In the genomic region with DNA sequence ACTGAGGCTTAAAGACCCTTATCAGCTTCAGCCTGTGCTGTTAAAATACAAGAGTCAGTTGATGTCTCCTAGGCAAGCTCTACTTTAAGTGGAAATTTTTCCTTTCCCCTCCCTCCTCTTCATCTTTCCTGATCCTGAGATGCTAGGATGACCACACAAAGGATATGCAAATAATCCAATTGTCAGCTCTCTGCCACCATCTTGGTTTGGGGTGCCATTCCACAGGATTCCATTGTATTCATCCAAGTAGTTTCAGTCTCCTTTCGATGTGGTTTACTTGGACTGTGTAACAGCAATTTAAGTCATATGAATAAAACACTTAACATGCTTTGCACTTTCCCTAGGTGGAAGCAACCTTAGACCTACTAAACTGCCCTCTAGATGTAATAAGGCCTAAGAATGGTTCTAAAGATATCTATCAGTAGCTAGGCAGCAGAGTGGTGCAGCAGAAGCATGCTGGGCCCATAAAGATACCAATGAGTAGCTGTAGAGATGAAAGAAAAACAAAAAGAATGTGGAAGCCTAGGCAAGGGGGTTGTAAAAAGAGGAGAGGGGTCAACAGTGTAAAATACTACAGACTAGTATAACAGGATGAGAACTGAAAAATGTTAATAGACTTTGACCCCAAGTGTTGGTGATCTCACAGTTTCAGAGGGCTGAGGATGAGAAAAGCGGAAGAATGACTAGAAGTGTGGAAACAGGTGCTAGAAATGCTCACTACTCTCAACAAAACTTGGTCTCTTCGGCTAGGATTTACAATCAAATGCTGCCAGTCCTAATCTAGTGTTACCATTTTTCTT, we compare ENCODE assay signal across 14 cellular contexts. TPM values are rescaled to one million over a fixed set of nuclear protein-coding genes. Genes with fewer than 3 reads are reported as not detected.
DNase-seq lines count a peak whose midpoint lies in the region; ATAC-seq, FAIRE-seq and TF ChIP-seq lines count a peak whose summit lies in the region.
"Had no signal": no experiment of that assay in that cellular context is flagged by ENCODE, and none has a peak within 500 bp of the region (broad histone marks: within the 10 kb centered on the region; RNA-seq: fewer than 3 reads in every experiment).

No MANE protein-coding gene starts in this region.

- no peaks in the 10 kb centered on the region for H3K36me3 ChIP-seq in GM12878 (ENCODE audit: control insufficient read depth in 2 of 2, insufficient read depth in 2 of 2, low read length in 1 of 2)
- H3K36me3 ChIP-seq: BLaER1 treated with 17β-estradiol and CSF1 and Interleukin-3, amounts not matched to agents 10 nM and 100 nM; lower lobe of right lung; SJCRH30 had no signal

- DNase-seq in GM12878 (ENCODE audit: low read depth, low spot score): peak; percentile 76
- DNase-seq in stimulated activated CD4-positive, alpha-beta T cell treated with anti-CD3 and anti-CD28 coated beads, Interleukin-4, amount 100 ng/mL, for 1 hour: no peak
- DNase-seq in GM03348 (ENCODE audit: low spot score): no peak
- no peak for DNase-seq in H4 (ENCODE audit: low spot score)
- DNase-seq: activated CD4-positive, alpha-beta T cell treated with anti-CD3 and anti-CD28 coated beads, Interleukin-2, amount 50 U/mL, for 1 hour; glutamatergic neuron; lower lobe of right lung; retina had no signal

- H3K27ac ChIP-seq in GM12878 (ENCODE audit: control insufficient read depth, insufficient read depth): no peak overlapping the region
- H3K27ac ChIP-seq: BLaER1 treated with 17β-estradiol and CSF1 and Interleukin-3, amounts not matched to agents 10 nM and 100 nM; lower lobe of right lung; SJCRH30 had no signal

- TF ChIP-seq POLR2A in GM12878 (IDR thresholded peaks at IDR 0.05; ENCODE audit: low read depth, low read length): no peak

- POLR2A ChIA-PET in GM12878 (lab: Charles Lee): interaction anchor here (0.6 to 3.7 kb wide), 12 partner anchors 10 to 105 kb away, joined by 3 to 92 read pairs (median 4); a partner anchor contains a TSS

- FAIRE-seq in GM12878 (lab: Jason Lieb, UNC): peak; percentile 23

- no peak for TF ChIP-seq RAD21 in GM12878 (IDR thresholded peaks at IDR 0.05; ENCODE audit: insufficient read depth, low read depth, low read length)

- CTCF ChIA-PET in GM12878 (lab: Yijun Ruan, JAX): interaction anchor here (0.8 to 3.4 kb wide), 17 partner anchors 9 to 88 kb away, joined by 3 to 35 read pairs (median 6); a partner anchor contains a TSS

- SMC1A ChIA-PET in GM12878 (lab: Charles Lee; ENCODE audit: uncharacterized antibody, unreplicated experiment): interaction anchor here (0.6 to 4.1 kb wide), 30 partner anchors 9 to 404 kb away, joined by 3 to 59 read pairs (median 6); a partner anchor contains a TSS

- H3K79me2 ChIP-seq in GM12878 (ENCODE audit: control insufficient read depth, insufficient read depth, low read length): no peaks in the 10 kb centered on the region

- H4K20me1 ChIP-seq in GM12878 (ENCODE audit: control insufficient read depth, insufficient read depth): no peaks in the 10 kb centered on the region
- H4K20me1 ChIP-seq: BLaER1 treated with 17β-estradiol and CSF1 and Interleukin-3, amounts not matched to agents 10 nM and 100 nM had no signal

- RAD21 ChIA-PET in GM12878 (lab: Charles Lee; ENCODE audit: unreplicated experiment): interaction anchor here (0.6 to 3.8 kb wide), 25 partner anchors 9 to 185 kb away, joined by 3 to 90 read pairs (median 8); a partner anchor contains a TSS

- in situ Hi-C loops in GM12878 (cut with MboI): loop anchor here (5.0 kb wide), 1 partner anchor 70 kb away; no protein-coding TSS in a partner anchor

- H3K4me1 ChIP-seq in GM12878 (ENCODE audit: control insufficient read depth, insufficient read depth, low read length): peaks cover 5% of the 10 kb centered on the region; the same call in 1 of the 2 replicates
- H3K4me1 ChIP-seq: BLaER1 treated with 17β-estradiol and CSF1 and Interleukin-3, amounts not matched to agents 10 nM and 100 nM had no signal

- TF ChIP-seq EP300 in GM12878 (IDR thresholded peaks at IDR 0.05; ENCODE audit: borderline replicate concordance in 1 of 2, control insufficient read depth in 1 of 2, low read depth in 2 of 2, low read length in 2 of 2): peak; percentile 77 to 92; a peak in 3 of 4 replicates

- H3K4me2 ChIP-seq in GM12878 (ENCODE audit: control insufficient read depth, insufficient read depth): no peak overlapping the region
- H3K4me2 ChIP-seq: BLaER1 treated with 17β-estradiol and CSF1 and Interleukin-3, amounts not matched to agents 10 nM and 100 nM had no signal

- no peak overlapping the region for H2AFZ ChIP-seq in GM12878 (ENCODE audit: control insufficient read depth, low read depth, low read length)

- no peaks in the 10 kb centered on the region for H3K9me3 ChIP-seq in GM12878 (replicated peaks; ENCODE audit: control insufficient read depth, insufficient read depth, low read length)
- H3K9me3 ChIP-seq: lower lobe of right lung, SJCRH30 had no signal

- H3K9ac ChIP-seq in GM12878 (ENCODE audit: control insufficient read depth, insufficient read depth, low read length): no peak overlapping the region
- H3K9ac ChIP-seq: BLaER1 treated with 17β-estradiol and CSF1 and Interleukin-3, amounts not matched to agents 10 nM and 100 nM had no signal

- WGBS in GM12878 (ENCODE audit: insufficient coverage, insufficient replicate concordance, low lambda C conversion rate, missing lambda C conversion rate): 50% methylated on average over 3 of the region's 3 CpGs

- TF ChIP-seq CTCF in GM12878 (IDR thresholded peaks at IDR 0.05 in 2 of 3, conservative IDR thresholded peaks at IDR 0.05 in 1 of 3; ENCODE audit: control insufficient read depth in 2 of 3, extremely low read depth in 1 of 3, insufficient read depth in 1 of 3, low read depth in 3 of 3, low read length in 3 of 3): no peak

- intact Hi-C loops in GM12878 (cut with micrococcal nuclease; ENCODE audit: unreplicated experiment): loop anchor here (2.0 kb wide), 1 partner anchor 64 kb away; no protein-coding TSS in a partner anchor

- no peak overlapping the region for H3K4me3 ChIP-seq in GM12878
- H3K4me3 ChIP-seq: BLaER1 treated with 17β-estradiol and CSF1 and Interleukin-3, amounts not matched to agents 10 nM and 100 nM; lower lobe of right lung; SJCRH30 had no signal

- H3K27me3 ChIP-seq in GM12878 (replicated peaks in 1 of 2; ENCODE audit: control insufficient read depth in 2 of 2, insufficient read depth in 2 of 2, low read length in 1 of 2): peaks cover 0 to 6% of the 10 kb centered on the region in 2 experiments; a peak in 1 of 4 replicates
- H3K27me3 ChIP-seq: BLaER1 treated with 17β-estradiol and CSF1 and Interleukin-3, amounts not matched to agents 10 nM and 100 nM; SJCRH30 had no signal

- no TSS peak for BruUV-seq in GM12878 (replicated peaks; lab: Mats Ljungman, UMichigan)

- ATAC-seq in GM18499 (IDR thresholded peaks at IDR 0.05; ENCODE audit: insufficient read depth, unreplicated experiment) (peak; percentile 77), GM21367 (IDR thresholded peaks at IDR 0.05; ENCODE audit: unreplicated experiment) (peak; percentile 34), HG03095 (IDR thresholded peaks at IDR 0.05; ENCODE audit: unreplicated experiment) (peak; percentile 58), GM12878 (peak; percentile 78)
- ATAC-seq in activated CD4-positive, CD25-positive, alpha-beta regulatory T cell treated with anti-CD3 and anti-CD28 coated beads, Interleukin-2, amount 50 U/mL, for 24 hours: no peak
- ATAC-seq: lower lobe of right lung had no signal

TF ChIP-seq in GM12878, 131 proteins besides CTCF, POLR2A, EP300 and RAD21 (continues in another document):
- TF ChIP-seq NFIC (IDR thresholded peaks at IDR 0.05; ENCODE audit: low read depth, low read length): peak; percentile 79; the same call in 1 of the 2 replicates

RNA-seq across cellular contexts. Expression of a gene that starts 2.4 kb away (rescaled TPM):
- 54.8 and 57.3 TPM in 2 replicates for total RNA-seq in GM12878 (2013; cell fraction: nucleolus; rRNA removed)
- total RNA-seq in GM12878 (2014; rRNA removed): 0.68 and 1.0 TPM in 2 replicates
- 0.45 and 0.55 TPM in 2 replicates for total RNA-seq in GM12878 (2014; rRNA removed; fragmentation: Illumina TruSeq; extraction: Trizol)
- total RNA-seq in GM12878 (2021): 0.33 and 1.1 TPM in 2 replicates
- polyA plus RNA-seq in GM12878 (2011; ENCODE audit: low read depth): 0.30 TPM
- polyA plus RNA-seq in GM12878 (2011; rRNA removed): 3.1 and 7.7 TPM in 2 replicates
- polyA plus RNA-seq in GM12878 (2011; cell fraction: cytosol; rRNA removed): 0.42 and 0.89 TPM in 2 replicates
- polyA plus RNA-seq in GM12878 (2011; cell fraction: nucleus; rRNA removed): 6.7 and 7.8 TPM in 2 replicates
- polyA plus RNA-seq in GM12878 (2012): 0.15 and 0.17 TPM in 2 replicates
- polyA plus RNA-seq in GM12878 (2014; fragmentation: Illumina TruSeq; extraction: Trizol): 0.48 and 3.6 TPM in 2 replicates
- polyA plus RNA-seq in GM12878 (2014; fragmentation: Nextera tagmentation; extraction: Ambion mirVana): under 1 TPM in 1 of 2 experiments, not detected in 1; 0.11 TPM
- polyA plus RNA-seq in GM12878 (2014; rRNA removed): 0.47 and 1.3 TPM in 2 replicates
- 1 to 10 TPM in 1 of 2 experiments, under 1 TPM in 1; 0.79 to 1.2 TPM for polyA plus RNA-seq in GM12878 (2016; fragmentation: Nextera tagmentation; extraction: Ambion mirVana)
- polyA minus RNA-seq in GM12878 (2011; rRNA and poly(A)+ RNA removed): 2.5 and 2.6 TPM in 2 replicates
- 1.2 and 3.0 TPM in 2 replicates for polyA minus RNA-seq in GM12878 (2011; cell fraction: cytosol; rRNA and poly(A)+ RNA removed)
- 7.1 and 8.7 TPM in 2 replicates for polyA minus RNA-seq in GM12878 (2011; cell fraction: nucleus; rRNA and poly(A)+ RNA removed)
- total RNA-seq in H4 (2014; rRNA removed; shearing (Covaris generic)): 1.3 and 1.8 TPM in 2 replicates

RNA-seq across cellular contexts. Expression of a gene that starts 31.0 kb away (rescaled TPM):
- total RNA-seq in GM12878 (2013; cell fraction: nucleolus; rRNA removed): 45.8 and 46.4 TPM in 2 replicates
- 1.8 and 2.3 TPM in 2 replicates for total RNA-seq in GM12878 (2014; rRNA removed)
- total RNA-seq in GM12878 (2014; rRNA removed; fragmentation: Illumina TruSeq; extraction: Trizol): 2.0 TPM in 2 replicates
- 1.5 and 2.1 TPM in 2 replicates for total RNA-seq in GM12878 (2021)
- 0.12 TPM for polyA plus RNA-seq in GM12878 (2011; ENCODE audit: low read depth)
- polyA plus RNA-seq in GM12878 (2011; rRNA removed): 17.6 and 25.4 TPM in 2 replicates
- 5.3 and 7.0 TPM in 2 replicates for polyA plus RNA-seq in GM12878 (2011; cell fraction: cytosol; rRNA removed)
- polyA plus RNA-seq in GM12878 (2011; cell fraction: nucleus; rRNA removed): 18.3 and 21.6 TPM in 2 replicates
- polyA plus RNA-seq in GM12878 (2012): 0.14 TPM in 2 replicates
- polyA plus RNA-seq in GM12878 (2014; fragmentation: Illumina TruSeq; extraction: Trizol): 1.8 and 2.5 TPM in 2 replicates
- polyA plus RNA-seq in GM12878 (2014; fragmentation: Nextera tagmentation; extraction: Ambion mirVana): under 1 TPM; 0.64 to 0.80 TPM
- polyA plus RNA-seq in GM12878 (2014; rRNA removed): 1.3 and 1.7 TPM in 2 replicates
- 1 to 10 TPM in 1 of 2 experiments, under 1 TPM in 1; 0.81 to 1.2 TPM for polyA plus RNA-seq in GM12878 (2016; fragmentation: Nextera tagmentation; extraction: Ambion mirVana)
- 18.4 and 20.3 TPM in 2 replicates for polyA minus RNA-seq in GM12878 (2011; rRNA and poly(A)+ RNA removed)
- polyA minus RNA-seq in GM12878 (2011; cell fraction: cytosol; rRNA and poly(A)+ RNA removed): 5.2 and 7.0 TPM in 2 replicates
- 15.4 and 20.6 TPM in 2 replicates for polyA minus RNA-seq in GM12878 (2011; cell fraction: nucleus; rRNA and poly(A)+ RNA removed)
- 5.8 and 9.0 TPM in 2 replicates for total RNA-seq in H4 (2014; rRNA removed; shearing (Covaris generic))

Comparison
In these comparisons a context has a peak if more than half of its experiments do, and no peak if none do; other contexts are left out.
1. ATAC-seq: peak in GM18499 (single experiment), GM21367 (single experiment), HG03095 (single experiment) and GM12878 (single experiment); none in activated CD4-positive, CD25-positive, alpha-beta regulatory T cell treated with anti-CD3 and anti-CD28 coated beads, Interleukin-2, amount 50 U/mL, for 24 hours (0 of 2).